ENCODE assay signal across 8 cellular contexts in genomic region chr13:34941835-34942731, GRCh38. TPM values are rescaled to one million over a fixed set of nuclear protein-coding genes. Genes with fewer than 3 reads are reported as not detected.
A peak's percentile ranks its signal among the peaks of the same experiment; 100 is the strongest.
DNase-seq lines count a peak whose midpoint lies in the region; ATAC-seq and TF ChIP-seq lines count a peak whose summit lies in the region.

A gene with protein sequence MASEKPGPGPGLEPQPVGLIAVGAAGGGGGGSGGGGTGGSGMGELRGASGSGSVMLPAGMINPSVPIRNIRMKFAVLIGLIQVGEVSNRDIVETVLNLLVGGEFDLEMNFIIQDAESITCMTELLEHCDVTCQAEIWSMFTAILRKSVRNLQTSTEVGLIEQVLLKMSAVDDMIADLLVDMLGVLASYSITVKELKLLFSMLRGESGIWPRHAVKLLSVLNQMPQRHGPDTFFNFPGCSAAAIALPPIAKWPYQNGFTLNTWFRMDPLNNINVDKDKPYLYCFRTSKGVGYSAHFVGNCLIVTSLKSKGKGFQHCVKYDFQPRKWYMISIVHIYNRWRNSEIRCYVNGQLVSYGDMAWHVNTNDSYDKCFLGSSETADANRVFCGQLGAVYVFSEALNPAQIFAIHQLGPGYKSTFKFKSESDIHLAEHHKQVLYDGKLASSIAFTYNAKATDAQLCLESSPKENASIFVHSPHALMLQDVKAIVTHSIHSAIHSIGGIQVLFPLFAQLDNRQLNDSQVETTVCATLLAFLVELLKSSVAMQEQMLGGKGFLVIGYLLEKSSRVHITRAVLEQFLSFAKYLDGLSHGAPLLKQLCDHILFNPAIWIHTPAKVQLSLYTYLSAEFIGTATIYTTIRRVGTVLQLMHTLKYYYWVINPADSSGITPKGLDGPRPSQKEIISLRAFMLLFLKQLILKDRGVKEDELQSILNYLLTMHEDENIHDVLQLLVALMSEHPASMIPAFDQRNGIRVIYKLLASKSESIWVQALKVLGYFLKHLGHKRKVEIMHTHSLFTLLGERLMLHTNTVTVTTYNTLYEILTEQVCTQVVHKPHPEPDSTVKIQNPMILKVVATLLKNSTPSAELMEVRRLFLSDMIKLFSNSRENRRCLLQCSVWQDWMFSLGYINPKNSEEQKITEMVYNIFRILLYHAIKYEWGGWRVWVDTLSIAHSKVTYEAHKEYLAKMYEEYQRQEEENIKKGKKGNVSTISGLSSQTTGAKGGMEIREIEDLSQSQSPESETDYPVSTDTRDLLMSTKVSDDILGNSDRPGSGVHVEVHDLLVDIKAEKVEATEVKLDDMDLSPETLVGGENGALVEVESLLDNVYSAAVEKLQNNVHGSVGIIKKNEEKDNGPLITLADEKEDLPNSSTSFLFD (N-terminal part only) (plus strand): TSS chr13:34942270. CDS start chr13:34942821, 551 bp downstream.

- H3K9me3 Mint-ChIP-seq in CD4-positive, alpha-beta memory T cell: peaks cover 0 to 5% (median 0%) of the 10 kb centered on the region in 8 donors

- no peaks in the 10 kb centered on the region for H3F3A ChIP-seq in OCI-LY1 (ENCODE audit: insufficient read depth, low read length)

- peak within 1 kb of the TSS; percentile 77 to 90 (median 87) for H3K4me3 Mint-ChIP-seq in CD4-positive, alpha-beta memory T cell

- H3K9ac ChIP-seq in OCI-LY1 (ENCODE audit: low read length): peak within 1 kb of the TSS; percentile 52

- POLR2A ChIA-PET in CD4-positive, alpha-beta memory T cell (lab: Charles Lee; ENCODE audit: partially characterized antibody): no interaction called here

- H3K9me2 ChIP-seq in OCI-LY1 (ENCODE audit: low read depth, low read length): no peaks in the 10 kb centered on the region

- H3K36me3 Mint-ChIP-seq in CD4-positive, alpha-beta memory T cell: no peaks in the 10 kb centered on the region

- H2AFZ ChIP-seq in OCI-LY1 (ENCODE audit: low read length): no peak within 1 kb of the TSS

- peak; percentile 63 for ATAC-seq in GM19463 (IDR thresholded peaks at IDR 0.05; ENCODE audit: unreplicated experiment)

- peaks cover 9% of the 10 kb centered on the region for H3K4me1 ChIP-seq in CD4-positive, alpha-beta memory T cell (ENCODE audit: insufficient read depth, low read length)
- peaks cover 37% of the 10 kb centered on the region for H3K4me1 ChIP-seq in OCI-LY1 (ENCODE audit: insufficient read depth, low read length, severe bottlenecking)

- CTCF ChIA-PET in CD4-positive, alpha-beta memory T cell (lab: Charles Lee; ENCODE audit: partially characterized antibody): no interaction called here

- TF ChIP-seq CTCF in HL-60 (IDR thresholded peaks at IDR 0.05; ENCODE audit: insufficient read depth, low read length) (no peak), OCI-LY1 (IDR thresholded peaks at IDR 0.05; ENCODE audit: low read length) (no peak), epithelial cell of proximal tubule (conservative IDR thresholded peaks at IDR 0.05; ENCODE audit: low read depth, low read length) (peak; percentile 9)

- H4K20me1 ChIP-seq in OCI-LY1 (ENCODE audit: insufficient read depth, low read length): no peaks in the 10 kb centered on the region

- no peak within 1 kb of the TSS for H3K27ac ChIP-seq in CD4-positive, alpha-beta memory T cell (ENCODE audit: low read depth, low read length)
- no peak within 1 kb of the TSS for H3K27ac ChIP-seq in HL-60 (replicated peaks)
- H3K27ac ChIP-seq in OCI-LY1 (ENCODE audit: low read depth, low read length, poor library complexity, severe bottlenecking): peak within 1 kb of the TSS; percentile 67

- H3K9me3 ChIP-seq in CD4-positive, alpha-beta memory T cell (ENCODE audit: control insufficient read depth in 1 of 2, low read length in 2 of 2): no peaks in the 10 kb centered on the region
- no peaks in the 10 kb centered on the region for H3K9me3 ChIP-seq in OCI-LY1 (ENCODE audit: low read length)

- H3K27me3 Mint-ChIP-seq in CD4-positive, alpha-beta memory T cell: peaks cover 22 to 25% of the 10 kb centered on the region in 2 donors

- no peaks in the 10 kb centered on the region for H3K36me3 ChIP-seq in CD4-positive, alpha-beta memory T cell (ENCODE audit: insufficient read depth, low read length)
- no peaks in the 10 kb centered on the region for H3K36me3 ChIP-seq in OCI-LY1 (ENCODE audit: insufficient read depth, low read length)

- peaks cover 6% of the 10 kb centered on the region for H3K27me3 ChIP-seq in CD4-positive, alpha-beta memory T cell (ENCODE audit: insufficient read depth, low read length)
- H3K27me3 ChIP-seq in HL-60 (ENCODE audit: insufficient read depth, poor library complexity, severe bottlenecking): peaks cover 30% of the 10 kb centered on the region
- H3K27me3 ChIP-seq in OCI-LY1 (ENCODE audit: insufficient read depth, low read length): no peaks in the 10 kb centered on the region

- H3K4me2 ChIP-seq in OCI-LY1 (ENCODE audit: low read length): peak within 1 kb of the TSS; percentile 78

- peak within 1 kb of the TSS in 6 of 7 donors; percentile 16 to 81 (median 66) for H3K27ac Mint-ChIP-seq in CD4-positive, alpha-beta memory T cell

- DNase-seq in CD4-positive, alpha-beta memory T cell: peak; percentile 58 to 72 (median 66)
- DNase-seq in HL-60 (ENCODE audit: low read depth in 1 of 2, low spot score in 1 of 2) (peak; percentile 24 to 75), activated T-cell treated with anti-CD3 and anti-CD28 coated beads for 48 hours (ENCODE audit: low read depth) (peak; percentile 74), epithelial cell of proximal tubule (ENCODE audit: low read depth) (no peak), mucosa of gallbladder (ENCODE audit: low spot score) (peak; percentile 72)
- DNase-seq in stimulated activated CD8-positive, alpha-beta memory T cell treated with anti-CD3 and anti-CD28 coated beads, Interleukin-4, amount 100 ng/mL, for 4 hours (ENCODE audit: low read depth in 2 of 2, low spot score in 1 of 2): peak; percentile 57 to 58

- peak within 1 kb of the TSS in 1 of 2 donors; percentile 17 for H3K4me3 ChIP-seq in CD4-positive, alpha-beta memory T cell (ENCODE audit: low read length in 2 of 2)
- H3K4me3 ChIP-seq in HL-60 (replicated peaks; ENCODE audit: insufficient read depth, low read length) (peak within 1 kb of the TSS; percentile 49), OCI-LY1 (ENCODE audit: low read depth, low read length, poor library complexity, severe bottlenecking) (peak within 1 kb of the TSS; percentile 83), epithelial cell of proximal tubule (ENCODE audit: low read depth, low read length) (peak within 1 kb of the TSS; percentile 75)

- H3K4me1 Mint-ChIP-seq in CD4-positive, alpha-beta memory T cell: peaks cover 13 to 15% (median 14%) of the 10 kb centered on the region in 4 donors

- intact Hi-C loops in CD4-positive, alpha-beta memory T cell (cut with micrococcal nuclease): no loop called here

- peaks cover 20% of the 10 kb centered on the region for H3K79me2 ChIP-seq in OCI-LY1 (ENCODE audit: insufficient read depth, low read length)

RNA-seq across cellular contexts. Expression of the gene that starts here (rescaled TPM):
- total RNA-seq in CD4-positive, alpha-beta memory T cell: 1 to 10 TPM; 1.7 to 1.8 TPM
- under 1 TPM; 0.48 to 0.57 TPM for polyA plus RNA-seq in CD4-positive, alpha-beta memory T cell
- total RNA-seq in epithelial cell of proximal tubule (1.6 and 2.7 TPM in 2 replicates), mucosa of gallbladder (15.0 TPM)
